Comparison of ENCODE assay signal across 8 cellular contexts in the genomic region with DNA sequence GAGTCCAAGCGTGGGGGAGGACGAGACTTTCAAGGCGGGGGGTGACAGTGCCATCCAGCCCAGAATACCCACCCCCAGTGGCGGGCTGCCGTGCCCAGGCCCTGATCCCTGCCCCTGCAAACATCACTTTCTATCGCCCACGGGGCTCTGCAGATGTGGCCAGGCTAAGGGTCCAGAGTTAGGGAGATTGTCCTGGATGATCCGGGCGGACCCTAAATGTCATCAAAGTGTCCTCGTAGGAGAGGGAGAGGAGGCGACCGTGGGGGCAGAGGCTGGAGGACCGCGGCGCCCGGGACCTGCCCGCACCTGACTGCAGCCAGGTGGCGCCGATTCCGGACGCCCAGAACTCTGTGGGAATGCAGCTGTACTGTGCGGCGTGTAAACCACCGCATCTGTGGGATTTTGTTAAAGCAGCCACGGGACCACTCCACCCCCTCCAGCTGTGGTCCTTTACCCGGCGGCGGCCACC. TPM values are rescaled to one million over a fixed set of nuclear protein-coding genes. Genes with fewer than 3 reads are reported as not detected.
DNase-seq lines count a peak whose midpoint lies in the region; ATAC-seq and TF ChIP-seq lines count a peak whose summit lies in the region.

No MANE protein-coding gene starts in this region.

- H3K9ac ChIP-seq in iPS-20b (ENCODE audit: low read depth, low read length): no peak overlapping the region; the same call in 1 of the 2 replicates

- DNase-seq in activated T-helper 2 cell treated with anti-CD3 and anti-CD28 coated beads, Interferon-gamma antibody, Interleukin-2, Interleukin-4, amounts not matched to agents 10 μg/mL and 5 μg/mL and 100 μg/mL, durations not matched to agents 14 hours and 24 hours and 36 hours (ENCODE audit: low spot score): no peak
- DNase-seq in SIG-M5 (lab: John Stamatoyannopoulos, UW) (no peak), epidermal melanocyte (ENCODE audit: insufficient read length, low spot score) (no peak)

- ATAC-seq in HG03103 (IDR thresholded peaks at IDR 0.05; ENCODE audit: low read depth, unreplicated experiment): peak; percentile 1
- peak; percentile 35 for ATAC-seq in stimulated activated memory B cell treated with anti-CD40 and anti-IgM and Interleukin-4, amounts not matched to agents 10 μg/mL and 1 μg/mL and 100 μg/mL, for 72 hours
- no peak for ATAC-seq in HG03025 (IDR thresholded peaks at IDR 0.05; ENCODE audit: low FRiP score, unreplicated experiment)

- H3K27me3 Mint-ChIP-seq in activated T-helper 2 cell treated with anti-CD3 and anti-CD28 coated beads, Interferon-gamma antibody, Interleukin-2, Interleukin-4, amounts not matched to agents 10 μg/mL and 5 μg/mL and 100 μg/mL, durations not matched to agents 14 hours and 24 hours and 36 hours (ENCODE audit: low read depth): peaks cover 26% of the 10 kb centered on the region
- H3K27me3 Mint-ChIP-seq in stimulated activated memory B cell treated with anti-CD40 and anti-IgM and Interleukin-4, amounts not matched to agents 10 μg/mL and 1 μg/mL and 100 μg/mL, for 72 hours: peaks cover 10% of the 10 kb centered on the region

- peaks cover 53% of the 10 kb centered on the region for H3K27me3 ChIP-seq in iPS-20b (ENCODE audit: insufficient read depth, low read length)

- H3K36me3 Mint-ChIP-seq in activated T-helper 2 cell treated with anti-CD3 and anti-CD28 coated beads, Interferon-gamma antibody, Interleukin-2, Interleukin-4, amounts not matched to agents 10 μg/mL and 5 μg/mL and 100 μg/mL, durations not matched to agents 14 hours and 24 hours and 36 hours (ENCODE audit: low read depth): no peaks in the 10 kb centered on the region
- no peaks in the 10 kb centered on the region for H3K36me3 Mint-ChIP-seq in stimulated activated memory B cell treated with anti-CD40 and anti-IgM and Interleukin-4, amounts not matched to agents 10 μg/mL and 1 μg/mL and 100 μg/mL, for 72 hours

- H3K9me3 ChIP-seq in iPS-20b (ENCODE audit: insufficient read depth, low read depth, low read length): no peaks in the 10 kb centered on the region

- no peak overlapping the region for H3K27ac ChIP-seq in iPS-20b (ENCODE audit: low read length)

- H3K27ac Mint-ChIP-seq in activated T-helper 2 cell treated with anti-CD3 and anti-CD28 coated beads, Interferon-gamma antibody, Interleukin-2, Interleukin-4, amounts not matched to agents 10 μg/mL and 5 μg/mL and 100 μg/mL, durations not matched to agents 14 hours and 24 hours and 36 hours: no peak overlapping the region
- H3K27ac Mint-ChIP-seq in stimulated activated memory B cell treated with anti-CD40 and anti-IgM and Interleukin-4, amounts not matched to agents 10 μg/mL and 1 μg/mL and 100 μg/mL, for 72 hours: no peak overlapping the region

- no peaks in the 10 kb centered on the region for H3K9me3 Mint-ChIP-seq in activated T-helper 2 cell treated with anti-CD3 and anti-CD28 coated beads, Interferon-gamma antibody, Interleukin-2, Interleukin-4, amounts not matched to agents 10 μg/mL and 5 μg/mL and 100 μg/mL, durations not matched to agents 14 hours and 24 hours and 36 hours
- no peaks in the 10 kb centered on the region for H3K9me3 Mint-ChIP-seq in stimulated activated memory B cell treated with anti-CD40 and anti-IgM and Interleukin-4, amounts not matched to agents 10 μg/mL and 1 μg/mL and 100 μg/mL, for 72 hours

- H3K4me3 Mint-ChIP-seq in activated T-helper 2 cell treated with anti-CD3 and anti-CD28 coated beads, Interferon-gamma antibody, Interleukin-2, Interleukin-4, amounts not matched to agents 10 μg/mL and 5 μg/mL and 100 μg/mL, durations not matched to agents 14 hours and 24 hours and 36 hours (ENCODE audit: low read depth): peak overlapping the region; percentile 45
- peak overlapping the region; percentile 65 for H3K4me3 Mint-ChIP-seq in stimulated activated memory B cell treated with anti-CD40 and anti-IgM and Interleukin-4, amounts not matched to agents 10 μg/mL and 1 μg/mL and 100 μg/mL, for 72 hours

- H3K4me1 ChIP-seq in iPS-20b (ENCODE audit: insufficient read depth, low read length): no peaks in the 10 kb centered on the region

- H3K4me3 ChIP-seq in iPS-20b (ENCODE audit: low read length): peak overlapping the region; percentile 73

- H3K36me3 ChIP-seq in iPS-20b (ENCODE audit: insufficient read depth, low read depth, low read length): no peaks in the 10 kb centered on the region

- peak; percentile 37; the same call in 1 of the 2 replicates for TF ChIP-seq CTCF in GM12874 (IDR thresholded peaks at IDR 0.05; ENCODE audit: insufficient read depth, low read depth, low read length)

- intact Hi-C loops in activated T-helper 2 cell treated with anti-CD3 and anti-CD28 coated beads, Interferon-gamma antibody, Interleukin-2, Interleukin-4, amounts not matched to agents 10 μg/mL and 5 μg/mL and 100 μg/mL, durations not matched to agents 14 hours and 24 hours and 36 hours (cut with micrococcal nuclease): loop anchor here (1.0 kb wide), 1 partner anchor 35 kb away; no protein-coding TSS in a partner anchor

- peaks cover 2% of the 10 kb centered on the region for H3K4me1 Mint-ChIP-seq in activated T-helper 2 cell treated with anti-CD3 and anti-CD28 coated beads, Interferon-gamma antibody, Interleukin-2, Interleukin-4, amounts not matched to agents 10 μg/mL and 5 μg/mL and 100 μg/mL, durations not matched to agents 14 hours and 24 hours and 36 hours (ENCODE audit: low read depth)
- H3K4me1 Mint-ChIP-seq in stimulated activated memory B cell treated with anti-CD40 and anti-IgM and Interleukin-4, amounts not matched to agents 10 μg/mL and 1 μg/mL and 100 μg/mL, for 72 hours: no peaks in the 10 kb centered on the region

RNA-seq across cellular contexts. Expression of gene GJA3, which starts 32.4 kb away (rescaled TPM):
- total RNA-seq in activated T-helper 2 cell treated with anti-CD3 and anti-CD28 coated beads, Interferon-gamma antibody, Interleukin-2, Interleukin-4, amounts not matched to agents 10 μg/mL and 5 μg/mL and 100 μg/mL, durations not matched to agents 14 hours and 24 hours and 36 hours: 0.05 and 0.07 TPM in 2 replicates
